In the genomic region with DNA sequence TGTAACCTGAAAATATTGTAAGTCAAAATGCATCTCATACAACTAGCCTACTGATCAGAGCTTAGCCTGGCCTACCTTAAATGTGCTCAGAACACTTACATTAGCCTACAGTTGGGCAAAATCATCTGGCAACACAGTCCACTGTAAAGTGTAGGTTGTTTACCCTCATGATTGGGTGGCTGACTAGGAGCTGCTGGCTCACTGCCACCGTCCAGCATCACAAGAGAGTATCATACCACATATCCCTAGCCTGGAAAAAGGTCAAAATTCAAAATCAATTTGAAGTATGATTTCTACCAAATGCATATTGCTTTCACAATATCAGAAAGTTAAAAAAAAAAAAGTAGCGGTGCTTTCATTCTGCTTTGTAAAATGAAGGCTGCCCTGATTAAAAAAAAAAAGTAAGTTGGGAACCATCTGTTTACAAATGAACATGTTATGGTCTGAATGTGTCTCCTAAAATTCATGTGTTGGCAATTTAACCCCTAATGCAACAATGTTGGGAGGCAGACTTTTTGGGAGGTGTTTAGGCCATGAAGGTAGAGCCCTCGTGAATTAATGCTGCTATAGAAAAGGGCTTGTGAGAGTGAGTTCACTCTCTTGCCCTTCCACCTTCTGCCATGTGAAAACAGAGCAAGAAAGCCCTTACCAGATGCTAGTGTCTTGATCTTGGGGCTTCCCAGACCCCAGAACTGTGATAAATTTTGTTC, we compare ENCODE assay signal across 1 cellular context.
TF ChIP-seq lines count a peak whose summit lies in the region.

No MANE protein-coding gene starts in this region.

TF ChIP-seq in SK-N-SH treated with all-trans-retinoic acid at 6 μM for 48 hours, 23 proteins besides CTCF, POLR2A, EP300 and RAD21 (continued from another document):
- TF ChIP-seq TOX (CRISPR knock-in tag; IDR thresholded peaks at IDR 0.05; ENCODE audit: borderline replicate concordance) (no peak), ZNF70 (CRISPR knock-in tag; IDR thresholded peaks at IDR 0.05) (no peak)
